8 cellular contexts compared by ENCODE assay signal in genomic region chr10:89352039-89352597, GRCh38. TPM values are rescaled to one million over a fixed set of nuclear protein-coding genes. Genes with fewer than 3 reads are reported as not detected.
DNase-seq lines count a peak whose midpoint lies in the region; ATAC-seq and TF ChIP-seq lines count a peak whose summit lies in the region.

No MANE protein-coding gene starts in this region.

- TF ChIP-seq CTCF in epithelial cell of esophagus (IDR thresholded peaks at IDR 0.05; ENCODE audit: insufficient read depth, low read depth, low read length, missing control alignments) = no peak
- no peak for TF ChIP-seq CTCF in omental fat pad (IDR thresholded peaks at IDR 0.05)

- DNase-seq in LHCN-M2 (ENCODE audit: low read depth) (peak; percentile 98), epithelial cell of esophagus (ENCODE audit: low read depth) (peak; percentile 87), omental fat pad (ENCODE audit: low spot score) (no peak), cerebellar cortex (ENCODE audit: low spot score) (no peak), SIG-M5 treated with dmso at 0.1 percent for 504 hours (lab: John Stamatoyannopoulos, UW; ENCODE audit: unreplicated experiment) (no peak)
- no peak for DNase-seq in stimulated activated CD4-positive, alpha-beta T cell treated with anti-CD3 and anti-CD28 coated beads, Interleukin-2, amount 100 ng/mL, for 48 hours
- DNase-seq in activated naive CD4-positive, alpha-beta T cell treated with Interleukin-2 at 50 U/mL for 16 hours = no peak

- peak; percentile 56 for ATAC-seq in GM18909 (IDR thresholded peaks at IDR 0.05; ENCODE audit: poor library complexity, unreplicated experiment)
- ATAC-seq in omental fat pad (ENCODE audit: low FRiP score) = peak; percentile 69

- H3K4me3 ChIP-seq in epithelial cell of esophagus (ENCODE audit: low read length) = no peak overlapping the region

RNA-seq across cellular contexts. Expression of gene IFIT3, which starts 24.3 kb away (rescaled TPM):
- total RNA-seq in LHCN-M2 (2014; rRNA removed) (15.6 and 32.0 TPM in 2 replicates), omental fat pad (10 to 100 TPM in 3 of 4 donors, 1 to 10 TPM in 1; 9.2 to 58.5 (median 17.2) TPM)
- 7.3 TPM for polyA plus RNA-seq in LHCN-M2 (2012)

RNA-seq across cellular contexts. Expression of gene IFIT1B, which starts 25.7 kb away (rescaled TPM):
- total RNA-seq in LHCN-M2 (2014; rRNA removed) (not detected in 2 replicates), omental fat pad (not detected)
- polyA plus RNA-seq in LHCN-M2 (2012) = not detected

RNA-seq across cellular contexts. Expression of gene IFIT1, which starts 40.3 kb away (rescaled TPM):
- 33.3 and 70.9 TPM in 2 replicates for total RNA-seq in LHCN-M2 (2014; rRNA removed)
- 7.0 TPM for polyA plus RNA-seq in LHCN-M2 (2012)
- 10 to 100 TPM in 2 of 4 donors, 1 to 10 TPM in 2; 8.1 to 30.9 (median 11.6) TPM for total RNA-seq in omental fat pad

RNA-seq across cellular contexts. Expression of gene IFIT2, which starts 50.3 kb away (rescaled TPM):
- total RNA-seq in LHCN-M2 (2014; rRNA removed) (3.9 and 9.0 TPM in 2 replicates), omental fat pad (10 to 100 TPM in 1 of 4 donors, 1 to 10 TPM in 3; 2.3 to 17.0 (median 3.4) TPM)
- 1.6 TPM for polyA plus RNA-seq in LHCN-M2 (2012)

Comparison
In these comparisons a context has a peak if more than half of its experiments do, and no peak if none do; other contexts are left out.
1. DNase-seq: peak in LHCN-M2 (single experiment) and epithelial cell of esophagus (single experiment); none in omental fat pad (single experiment), cerebellar cortex (single experiment), stimulated activated CD4-positive, alpha-beta T cell treated with anti-CD3 and anti-CD28 coated beads, Interleukin-2, amount 100 ng/mL, for 48 hours (0 of 2), SIG-M5 treated with dmso at 0.1 percent for 504 hours (single experiment) and activated naive CD4-positive, alpha-beta T cell treated with Interleukin-2 at 50 U/mL for 16 hours (single experiment).